8 cellular contexts compared by ENCODE assay signal in genomic region chr11:63866211-63866610, GRCh38. TPM values are rescaled to one million over a fixed set of nuclear protein-coding genes. Genes with fewer than 3 reads are reported as not detected.
A peak's percentile ranks its signal among the peaks of the same experiment; 100 is the strongest.
DNase-seq lines count a peak whose midpoint lies in the region; ATAC-seq and TF ChIP-seq lines count a peak whose summit lies in the region.

No MANE protein-coding gene starts in this region.

- CTCF ChIA-PET in Calu3 (lab: Charles Lee): interaction anchor here (1.2 kb wide), 1 partner anchor 80 kb away, joined by 8 read pairs; no protein-coding TSS in a partner anchor

- intact Hi-C loops in Calu3 (cut with micrococcal nuclease; ENCODE audit: unreplicated experiment): no loop called here

- H3K9me3 ChIP-seq in Peyer's patch (no peaks in the 10 kb centered on the region), lung (ENCODE audit: control insufficient read depth in 2 of 2, insufficient read depth in 1 of 2, low read length in 1 of 2) (no peaks in the 10 kb centered on the region)

- H3K27ac ChIP-seq in Peyer's patch (no peak overlapping the region), lung (ENCODE audit: low read depth in 1 of 2, low read length in 1 of 2) (no peak overlapping the region), coronary artery (no peak overlapping the region)

- H3K27ac Mint-ChIP-seq in Calu3 (ENCODE audit: unreplicated experiment): no peak overlapping the region
- peak overlapping the region in 1 of 2 donors; percentile 84 for H3K27ac Mint-ChIP-seq in stimulated activated naive CD8-positive, alpha-beta T cell treated with anti-CD3 and anti-CD28 coated beads, Interleukin-15, amount 100 ng/mL, for 72 hours

- DNase-seq in Calu3 (peak; percentile 47), Peyer's patch (peak in 2 of 3 donors; percentile 69 to 88), lung (ENCODE audit: low spot score) (peak; percentile 87), hippocampal formation (lab: John Stamatoyannopoulos, UW) (no peak), coronary artery (ENCODE audit: low spot score) (no peak)
- DNase-seq in activated effector memory CD4-positive, alpha-beta T cell treated with Interleukin-2 at 50 U/mL for 16 hours: peak; percentile 60
- peak; percentile 81 to 87 for DNase-seq in stimulated activated naive CD8-positive, alpha-beta T cell treated with anti-CD3 and anti-CD28 coated beads, Interleukin-15, amount 100 ng/mL, for 72 hours

- H3K27me3 Mint-ChIP-seq in Calu3 (ENCODE audit: unreplicated experiment): no peaks in the 10 kb centered on the region
- no peaks in the 10 kb centered on the region for H3K27me3 Mint-ChIP-seq in stimulated activated naive CD8-positive, alpha-beta T cell treated with anti-CD3 and anti-CD28 coated beads, Interleukin-15, amount 100 ng/mL, for 72 hours

- BruUV-seq in Calu3 (replicated peaks; lab: Mats Ljungman, UMichigan): no TSS peak

- peaks cover 0 to under 1% (median 0%) of the 10 kb centered on the region in 3 donors for H3K36me3 ChIP-seq in Peyer's patch
- peaks cover 0 to 5% of the 10 kb centered on the region in 2 donors for H3K36me3 ChIP-seq in lung (ENCODE audit: control insufficient read depth in 2 of 2, insufficient read depth in 2 of 2, low read length in 2 of 2)

- H3K36me3 Mint-ChIP-seq in Calu3 (ENCODE audit: insufficient read depth, unreplicated experiment): peaks cover 24% of the 10 kb centered on the region

- H3K27me3 ChIP-seq in Peyer's patch (no peaks in the 10 kb centered on the region), lung (ENCODE audit: control insufficient read depth, insufficient read depth) (no peaks in the 10 kb centered on the region)

- H3K4me1 ChIP-seq in Peyer's patch (peaks cover 6 to 76% (median 34%) of the 10 kb centered on the region in 4 donors), lung (ENCODE audit: control insufficient read depth in 2 of 2, insufficient read depth in 2 of 2, low read length in 2 of 2) (peaks cover 26 to 28% of the 10 kb centered on the region in 2 donors)

- no peaks in the 10 kb centered on the region for H3K9me3 Mint-ChIP-seq in Calu3 (ENCODE audit: low read depth, unreplicated experiment)
- H3K9me3 Mint-ChIP-seq in stimulated activated naive CD8-positive, alpha-beta T cell treated with anti-CD3 and anti-CD28 coated beads, Interleukin-15, amount 100 ng/mL, for 72 hours: no peaks in the 10 kb centered on the region

- TF ChIP-seq CTCF in Calu3 (IDR thresholded peaks at IDR 0.05; ENCODE audit: unreplicated experiment) (no peak), Peyer's patch (IDR thresholded peaks at IDR 0.05) (no peak), lung (IDR thresholded peaks at IDR 0.05; ENCODE audit: control extremely low read depth, extremely low read depth) (no peak), coronary artery (IDR thresholded peaks at IDR 0.05) (no peak)

- 16 to 30% methylated on average over 4 of the region's 4 CpGs for WGBS in lung, 2 donors

- no peak for TF ChIP-seq POLR2A in Peyer's patch (IDR thresholded peaks at IDR 0.05)

- ATAC-seq in GM21825 (IDR thresholded peaks at IDR 0.05; ENCODE audit: unreplicated experiment) (peak; percentile 52), lung (ENCODE audit: insufficient read depth, low FRiP score) (peak; percentile 59)
- peak; percentile 90 for ATAC-seq in stimulated activated naive CD8-positive, alpha-beta T cell treated with anti-CD3 and anti-CD28 coated beads, Interleukin-15, amount 100 ng/mL, for 72 hours

- no peak overlapping the region for H3K4me3 Mint-ChIP-seq in Calu3 (ENCODE audit: low read depth, unreplicated experiment)
- peak overlapping the region; percentile 78 to 83 for H3K4me3 Mint-ChIP-seq in stimulated activated naive CD8-positive, alpha-beta T cell treated with anti-CD3 and anti-CD28 coated beads, Interleukin-15, amount 100 ng/mL, for 72 hours

- H3K4me1 Mint-ChIP-seq in Calu3 (ENCODE audit: low read depth, unreplicated experiment): peaks cover 39% of the 10 kb centered on the region
- H3K4me1 Mint-ChIP-seq in stimulated activated naive CD8-positive, alpha-beta T cell treated with anti-CD3 and anti-CD28 coated beads, Interleukin-15, amount 100 ng/mL, for 72 hours: peaks cover 83% of the 10 kb centered on the region

- H3K4me3 ChIP-seq in Peyer's patch: no peak overlapping the region
- no peak overlapping the region for H3K4me3 ChIP-seq in lung
- no peak overlapping the region for H3K4me3 ChIP-seq in coronary artery

RNA-seq across cellular contexts. Expression of gene MARK2, which starts 27.3 kb away (rescaled TPM):
- total RNA-seq in Calu3 (2022): 63.1 and 71.2 TPM in 2 replicates
- total RNA-seq in Peyer's patch: 10 to 100 TPM; 34.7 to 82.9 (median 72.1) TPM
- 10 to 100 TPM; 35.3 to 42.9 TPM for total RNA-seq in lung
- 10 to 100 TPM; 15.5 to 29.2 TPM for polyA plus RNA-seq in lung

RNA-seq across cellular contexts. Expression of gene RCOR2, which starts 50.8 kb away (rescaled TPM):
- total RNA-seq in Calu3 (2022) (0.26 and 0.37 TPM in 2 replicates), Peyer's patch (under 1 TPM in 2 of 4 donors, not detected in 2; 0.57 to 0.67 TPM), lung (1 to 10 TPM; 1.4 to 1.6 TPM)
- polyA plus RNA-seq in lung: under 1 TPM; 0.16 to 0.37 TPM

RNA-seq across cellular contexts. Expression of gene SPINDOC, which starts 53.0 kb away (rescaled TPM):
- total RNA-seq in Calu3 (2022) (47.1 and 53.8 TPM in 2 replicates), Peyer's patch (10 to 100 TPM in 1 of 4 donors, 1 to 10 TPM in 3; 3.5 to 15.7 (median 6.4) TPM), lung (10 to 100 TPM; 12.7 to 15.6 TPM)
- polyA plus RNA-seq in lung: 10 to 100 TPM in 1 of 2 donors, 1 to 10 TPM in 1; 9.9 to 23.9 TPM

Comparison
In these comparisons a context has a peak if more than half of its experiments do, and no peak if none do; other contexts are left out.
1. DNase-seq: peak in Calu3 (single experiment), Peyer's patch (2 of 3), activated effector memory CD4-positive, alpha-beta T cell treated with Interleukin-2 at 50 U/mL for 16 hours (single experiment), lung (single experiment) and stimulated activated naive CD8-positive, alpha-beta T cell treated with anti-CD3 and anti-CD28 coated beads, Interleukin-15, amount 100 ng/mL, for 72 hours (2 of 2); none in hippocampal formation (0 of 2) and coronary artery (single experiment).
2. Peak in every context shown above with its lines, with median percentiles within 50 percentile points of each other: ATAC-seq.